ENCODE assay signal across 20 cellular contexts in the genomic region with DNA sequence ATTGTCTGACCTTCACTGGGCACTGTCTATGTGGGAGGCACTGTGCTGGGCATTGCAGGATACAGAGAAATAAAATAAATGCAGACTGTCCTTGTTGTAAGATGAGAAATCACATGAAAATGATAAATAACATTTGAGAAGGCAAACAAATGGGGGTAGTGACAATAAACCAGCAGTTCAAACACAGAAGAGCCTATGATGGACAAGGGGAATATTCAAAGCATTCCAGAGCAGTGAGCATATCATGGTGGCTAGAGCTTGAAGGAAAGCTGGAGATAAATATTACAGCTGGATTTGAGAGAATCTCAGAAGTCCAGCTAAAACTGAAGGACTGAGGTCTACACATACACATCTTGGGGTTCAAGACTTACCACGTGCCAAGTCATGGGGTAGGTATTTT.
"Had no signal": no experiment of that assay in that cellular context is flagged by ENCODE, and none has a peak within 500 bp of the region (broad histone marks: within the 10 kb centered on the region; RNA-seq: fewer than 3 reads in every experiment).

No MANE protein-coding gene starts in this region.

- H3K4me1 ChIP-seq: gastrocnemius medialis, left lung, pancreas, right lobe of liver, stomach, thyroid gland had no signal

- H3K27me3 Mint-ChIP-seq: effector memory CD8-positive, alpha-beta T cell; type B pancreatic cell had no signal

- DNase-seq: cortex of kidney; effector memory CD8-positive, alpha-beta T cell; erythroblast; foreskin fibroblast; gastrocnemius medialis; head of caudate nucleus; left lung; mesendoderm; naive thymus-derived CD8-positive, alpha-beta T cell; occipital lobe; pancreas; right lobe of liver; stimulated activated CD4-positive, alpha-beta T cell treated with anti-CD3 and anti-CD28 coated beads, Interleukin-2, amount 100 ng/mL, for 24 hours; stimulated activated CD4-positive, alpha-beta T cell treated with anti-CD3 and anti-CD28 coated beads, Interleukin-4, amount 100 ng/mL, for 24 hours; stimulated activated naive CD4-positive, alpha-beta T cell treated with Interleukin-2 at 50 U/mL for 16 hours; stomach; thyroid gland had no signal

- H3K27ac Mint-ChIP-seq: effector memory CD8-positive, alpha-beta T cell; stimulated activated effector memory CD8-positive, alpha-beta T cell treated with anti-CD3 and anti-CD28 coated beads, Interleukin-12 subunit alpha, Interleukin-12 subunit beta, amount 100 ng/mL, for 72 hours; type B pancreatic cell had no signal

- H3K27ac ChIP-seq: gastrocnemius medialis, left lung, pancreas, right lobe of liver, stomach, thyroid gland had no signal

- H3K4me1 Mint-ChIP-seq: naive thymus-derived CD8-positive, alpha-beta T cell; stimulated activated effector memory CD8-positive, alpha-beta T cell treated with anti-CD3 and anti-CD28 coated beads, Interleukin-12 subunit alpha, Interleukin-12 subunit beta, amount 100 ng/mL, for 72 hours had no signal

- H3K9me3 Mint-ChIP-seq: type B pancreatic cell had no signal

- H3K4me3 ChIP-seq: gastrocnemius medialis, left lung, pancreas, right lobe of liver, stomach, thyroid gland had no signal

- H3K9me3 ChIP-seq: gastrocnemius medialis, pancreas, thyroid gland had no signal

- ATAC-seq: effector memory CD8-positive, alpha-beta T cell; gastrocnemius medialis; left lung; naive thymus-derived CD8-positive, alpha-beta T cell; pancreas; right lobe of liver; stimulated activated effector memory CD8-positive, alpha-beta T cell treated with anti-CD3 and anti-CD28 coated beads, Interleukin-12 subunit alpha, Interleukin-12 subunit beta, amount 100 ng/mL, for 72 hours had no signal

- H3K36me3 Mint-ChIP-seq: naive thymus-derived CD8-positive, alpha-beta T cell; stimulated activated effector memory CD8-positive, alpha-beta T cell treated with anti-CD3 and anti-CD28 coated beads, Interleukin-12 subunit alpha, Interleukin-12 subunit beta, amount 100 ng/mL, for 72 hours; type B pancreatic cell had no signal

- H3K36me3 ChIP-seq: gastrocnemius medialis, left lung, pancreas, right lobe of liver, stomach, thyroid gland had no signal

- FAIRE-seq: keratinocyte, pancreas had no signal

- H3K4me3 Mint-ChIP-seq: effector memory CD8-positive, alpha-beta T cell; naive thymus-derived CD8-positive, alpha-beta T cell; stimulated activated effector memory CD8-positive, alpha-beta T cell treated with anti-CD3 and anti-CD28 coated beads, Interleukin-12 subunit alpha, Interleukin-12 subunit beta, amount 100 ng/mL, for 72 hours; type B pancreatic cell had no signal

- H3K27me3 ChIP-seq: gastrocnemius medialis, left lung, pancreas, right lobe of liver, stomach, thyroid gland had no signal
